ENCODE assay signal across 8 cellular contexts in the genomic region with DNA sequence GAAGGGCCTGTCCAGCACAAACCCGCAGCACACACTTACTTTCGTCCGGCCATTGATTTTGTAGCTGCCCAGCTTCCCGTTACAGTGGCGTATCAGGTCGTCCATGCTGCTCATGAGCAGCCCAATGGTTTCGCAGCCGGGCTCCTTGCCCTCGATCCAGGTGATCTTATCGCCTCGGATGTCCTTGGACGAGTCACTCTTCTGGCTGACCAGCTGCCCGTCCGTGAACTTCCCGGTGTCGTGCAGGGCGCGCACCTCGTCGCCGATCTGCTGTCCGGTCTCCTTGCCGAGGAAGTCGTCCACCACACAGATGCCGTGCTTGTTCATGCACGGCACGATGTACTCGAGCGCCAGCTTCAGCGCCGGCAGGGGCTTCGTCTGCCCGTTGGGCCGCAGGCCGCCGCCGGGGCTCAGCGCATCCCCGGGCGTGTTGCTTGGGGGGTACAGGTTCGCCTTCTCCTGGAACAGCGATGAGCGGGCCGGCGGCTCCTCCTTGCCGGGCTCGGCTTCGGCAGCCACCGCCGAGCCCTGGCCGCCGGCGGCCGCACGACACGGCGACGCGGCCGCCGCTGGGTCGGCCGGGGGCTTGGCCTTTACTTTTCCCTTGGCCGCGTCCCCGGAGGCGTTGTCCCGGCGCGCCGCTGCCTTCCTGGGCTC. TPM values are rescaled to one million over a fixed set of nuclear protein-coding genes. Genes with fewer than 3 reads are reported as not detected.
DNase-seq lines count a peak whose midpoint lies in the region; ATAC-seq, FAIRE-seq and TF ChIP-seq lines count a peak whose summit lies in the region.

No MANE protein-coding gene starts in this region.

- in situ Hi-C loops in GM12878 (cut with MboI), result no loop called here

- intact Hi-C loops in GM12878 (cut with micrococcal nuclease; ENCODE audit: unreplicated experiment), result loop anchor here (5.0 kb wide), 1 partner anchor 91 kb away; no protein-coding TSS in a partner anchor

- no peak for TF ChIP-seq EP300 in GM12878 (IDR thresholded peaks at IDR 0.05; ENCODE audit: borderline replicate concordance in 1 of 2, control insufficient read depth in 1 of 2, low read depth in 2 of 2, low read length in 2 of 2)

- peak overlapping the region; percentile 78 for H3K4me2 ChIP-seq in GM12878 (ENCODE audit: control insufficient read depth, insufficient read depth)
- H3K4me2 ChIP-seq in skeletal muscle satellite cell (ENCODE audit: low read length), result peak overlapping the region; percentile 97

- ATAC-seq in GM19397 (IDR thresholded peaks at IDR 0.05; ENCODE audit: unreplicated experiment) (peak; percentile 13), HG03469 (IDR thresholded peaks at IDR 0.05; ENCODE audit: unreplicated experiment) (peak; percentile 5), GM12878 (peak; percentile 10)

- H3K4me1 ChIP-seq in GM12878 (ENCODE audit: control insufficient read depth, insufficient read depth, low read length), result no peaks in the 10 kb centered on the region
- H3K4me1 ChIP-seq in iPS-15b (ENCODE audit: control insufficient read depth, insufficient read depth, low read length), result peaks cover 2% of the 10 kb centered on the region
- peaks cover 34% of the 10 kb centered on the region for H3K4me1 ChIP-seq in skeletal muscle satellite cell (ENCODE audit: control insufficient read depth, insufficient read depth, low read length)

- no peaks in the 10 kb centered on the region for H3K9me3 ChIP-seq in GM12878 (replicated peaks; ENCODE audit: control insufficient read depth, insufficient read depth, low read length)
- no peaks in the 10 kb centered on the region for H3K9me3 ChIP-seq in iPS-15b (ENCODE audit: control insufficient read depth, insufficient read depth, low read length)
- H3K9me3 ChIP-seq in skeletal muscle satellite cell (replicated peaks; ENCODE audit: low read length), result no peaks in the 10 kb centered on the region

- DNase-seq in GM12878 (ENCODE audit: low read depth, low spot score) (no peak), kidney glomerular epithelial cell (lab: John Stamatoyannopoulos, UW) (no peak)

- POLR2A ChIA-PET in GM12878 (lab: Charles Lee), result interaction anchor here (0.9 to 1.4 kb wide), 3 partner anchors 10 to 440 kb away, joined by 3 to 5 read pairs (median 3); no protein-coding TSS in a partner anchor

- TF ChIP-seq RAD21 in GM12878 (IDR thresholded peaks at IDR 0.05; ENCODE audit: insufficient read depth, low read depth, low read length), result no peak

- H2AFZ ChIP-seq in GM12878 (ENCODE audit: control insufficient read depth, low read depth, low read length), result peak overlapping the region; percentile 81

- H3K27me3 ChIP-seq in GM12878 (replicated peaks in 1 of 2; ENCODE audit: control insufficient read depth in 2 of 2, insufficient read depth in 2 of 2, low read length in 1 of 2) (no peaks in the 10 kb centered on the region; a peak in 1 of 4 replicates), iPS-15b (ENCODE audit: control insufficient read depth, insufficient read depth, low read length) (peaks cover 59% of the 10 kb centered on the region), skeletal muscle satellite cell (ENCODE audit: control insufficient read depth, insufficient read depth, low read length) (no peaks in the 10 kb centered on the region)

- H4K20me1 ChIP-seq in GM12878 (ENCODE audit: control insufficient read depth, insufficient read depth), result peaks cover 7% of the 10 kb centered on the region; the same call in 1 of the 2 replicates

- no peaks in the 10 kb centered on the region for H3K9me3 Mint-ChIP-seq in T-helper 1 cell treated with Interleukin-12 subunit alpha and Interleukin-12 subunit beta and Interleukin-4 antibody, amounts not matched to agents 30 μg/mL and 1 μg/mL, for 36 hours

- under 1% methylated on average over 59 of the region's 71 CpGs for WGBS in GM12878 (ENCODE audit: insufficient coverage, insufficient replicate concordance, low lambda C conversion rate, missing lambda C conversion rate)

- H3K4me3 ChIP-seq in GM12878 (peak overlapping the region; percentile 92), iPS-15b (ENCODE audit: low read depth, low read length) (peak overlapping the region; percentile 61), skeletal muscle satellite cell (ENCODE audit: low read length) (peak overlapping the region; percentile 99)

- H3K36me3 ChIP-seq in GM12878 (ENCODE audit: control insufficient read depth in 2 of 2, insufficient read depth in 2 of 2, low read length in 1 of 2), result no peaks in the 10 kb centered on the region; a peak in 1 of 4 replicates
- no peaks in the 10 kb centered on the region for H3K36me3 ChIP-seq in iPS-15b (ENCODE audit: control insufficient read depth, insufficient read depth, low read length)
- H3K36me3 ChIP-seq in skeletal muscle satellite cell (ENCODE audit: insufficient read depth, low read length), result no peaks in the 10 kb centered on the region

- H3K4me1 Mint-ChIP-seq in T-helper 1 cell treated with Interleukin-12 subunit alpha and Interleukin-12 subunit beta and Interleukin-4 antibody, amounts not matched to agents 30 μg/mL and 1 μg/mL, for 36 hours (ENCODE audit: low read depth), result peaks cover 43% of the 10 kb centered on the region

- FAIRE-seq in GM12878 (lab: Jason Lieb, UNC), result no peak

- H3K9ac ChIP-seq in GM12878 (ENCODE audit: control insufficient read depth, insufficient read depth, low read length), result peak overlapping the region; percentile 75
- H3K9ac ChIP-seq in iPS-15b (ENCODE audit: low read depth, low read length), result no peak overlapping the region
- H3K9ac ChIP-seq in skeletal muscle satellite cell (ENCODE audit: low read depth, low read length), result peak overlapping the region; percentile 91

- peak overlapping the region; percentile 83 for H3K27ac Mint-ChIP-seq in T-helper 1 cell treated with Interleukin-12 subunit alpha and Interleukin-12 subunit beta and Interleukin-4 antibody, amounts not matched to agents 30 μg/mL and 1 μg/mL, for 36 hours

- peak overlapping the region; percentile 92 for H3K4me3 Mint-ChIP-seq in T-helper 1 cell treated with Interleukin-12 subunit alpha and Interleukin-12 subunit beta and Interleukin-4 antibody, amounts not matched to agents 30 μg/mL and 1 μg/mL, for 36 hours

- no peak for TF ChIP-seq POLR2A in GM12878 (IDR thresholded peaks at IDR 0.05; ENCODE audit: low read depth, low read length)

- H3K79me2 ChIP-seq in GM12878 (ENCODE audit: control insufficient read depth, insufficient read depth, low read length), result peaks cover 59% of the 10 kb centered on the region

- TF ChIP-seq CTCF in C4-2B (conservative IDR thresholded peaks at IDR 0.05) (no peak), GM12878 (IDR thresholded peaks at IDR 0.05 in 2 of 3, conservative IDR thresholded peaks at IDR 0.05 in 1 of 3; ENCODE audit: control insufficient read depth in 2 of 3, extremely low read depth in 1 of 3, insufficient read depth in 1 of 3, low read depth in 3 of 3, low read length in 3 of 3) (no peak)

- peaks cover 12% of the 10 kb centered on the region for H3K27me3 Mint-ChIP-seq in T-helper 1 cell treated with Interleukin-12 subunit alpha and Interleukin-12 subunit beta and Interleukin-4 antibody, amounts not matched to agents 30 μg/mL and 1 μg/mL, for 36 hours (ENCODE audit: low read depth)

- H3K27ac ChIP-seq in C4-2B (peak overlapping the region; percentile 92), GM12878 (ENCODE audit: control insufficient read depth, insufficient read depth) (peak overlapping the region; percentile 59)

- no TSS peak for BruUV-seq in GM12878 (replicated peaks; lab: Mats Ljungman, UMichigan)

- RAD21 ChIA-PET in GM12878 (lab: Charles Lee; ENCODE audit: unreplicated experiment), result interaction anchor here (1.0 to 3.1 kb wide), 4 partner anchors 9 to 111 kb away, joined by 3 to 13 read pairs (median 4); partner anchors contain the start of genes EXOC8 and SPRTN

- SMC1A ChIA-PET in GM12878 (lab: Charles Lee; ENCODE audit: uncharacterized antibody, unreplicated experiment), result interaction anchor here (0.7 to 3.0 kb wide), 8 partner anchors 41 to 134 kb away, joined by 3 to 10 read pairs (median 4); partner anchors contain the start of gene EXOC8

- CTCF ChIA-PET in GM12878 (lab: Yijun Ruan, JAX), result interaction anchor here (0.9 to 1.8 kb wide), 7 partner anchors 11 to 127 kb away, joined by 3 to 7 read pairs (median 4); no protein-coding TSS in a partner anchor

- H3K36me3 Mint-ChIP-seq in T-helper 1 cell treated with Interleukin-12 subunit alpha and Interleukin-12 subunit beta and Interleukin-4 antibody, amounts not matched to agents 30 μg/mL and 1 μg/mL, for 36 hours (ENCODE audit: low read depth), result peaks cover 21% of the 10 kb centered on the region

TF ChIP-seq in GM12878, 131 proteins besides CTCF, POLR2A, EP300 and RAD21 (continues in another document):
- TF ChIP-seq SIN3A (IDR thresholded peaks at IDR 0.05; ENCODE audit: low read depth, low read length) (0 out of 2 replicates have a peak, but pooled peaks have one; percentile 23), MYC (IDR thresholded peaks at IDR 0.05; ENCODE audit: insufficient read depth, insufficient read length, insufficient replicate concordance, low read length, severe bottlenecking) (peak; percentile 19), BACH1 (IDR thresholded peaks at IDR 0.05; ENCODE audit: borderline replicate concordance) (peak; percentile 26; the same call in 1 of the 2 replicates), HDAC6 (IDR thresholded peaks at IDR 0.05; ENCODE audit: unreplicated experiment) (peak; percentile 13), GATAD2B (conservative IDR thresholded peaks at IDR 0.05; ENCODE audit: low read depth) (no peak; the same call in 1 of the 2 replicates)

RNA-seq across cellular contexts. Expression of gene EGLN1, which starts 1.0 kb away (rescaled TPM):
- 35.9 and 39.7 TPM in 2 replicates for total RNA-seq in GM12878 (2013; cell fraction: nucleolus; rRNA removed)
- 7.9 and 9.9 TPM in 2 replicates for total RNA-seq in GM12878 (2014; rRNA removed)
- 12.8 and 14.7 TPM in 2 replicates for total RNA-seq in GM12878 (2014; rRNA removed; fragmentation: Illumina TruSeq; extraction: Trizol)
- 9.2 and 10.5 TPM in 2 replicates for total RNA-seq in GM12878 (2021)
- polyA plus RNA-seq in GM12878 (2011; ENCODE audit: low read depth), result 10.1 TPM
- 46.6 and 88.5 TPM in 2 replicates for polyA plus RNA-seq in GM12878 (2011; rRNA removed)
- polyA plus RNA-seq in GM12878 (2011; cell fraction: cytosol; rRNA removed), result 11.0 and 14.0 TPM in 2 replicates
- polyA plus RNA-seq in GM12878 (2011; cell fraction: nucleus; rRNA removed), result 9.6 and 10.5 TPM in 2 replicates
- 24.3 and 32.6 TPM in 2 replicates for polyA plus RNA-seq in GM12878 (2012)
- 15.8 and 15.9 TPM in 2 replicates for polyA plus RNA-seq in GM12878 (2014; fragmentation: Illumina TruSeq; extraction: Trizol)
- 1 to 10 TPM; 2.4 to 3.0 TPM for polyA plus RNA-seq in GM12878 (2014; fragmentation: Nextera tagmentation; extraction: Ambion mirVana)
- 8.8 and 9.8 TPM in 2 replicates for polyA plus RNA-seq in GM12878 (2014; rRNA removed)
- polyA plus RNA-seq in GM12878 (2016; fragmentation: Nextera tagmentation; extraction: Ambion mirVana), result 1 to 10 TPM; 3.1 to 8.6 TPM
- polyA minus RNA-seq in GM12878 (2011; rRNA and poly(A)+ RNA removed), result 31.5 and 48.0 TPM in 2 replicates
- polyA minus RNA-seq in GM12878 (2011; cell fraction: cytosol; rRNA and poly(A)+ RNA removed), result 12.8 and 18.7 TPM in 2 replicates
- 12.1 and 18.6 TPM in 2 replicates for polyA minus RNA-seq in GM12878 (2011; cell fraction: nucleus; rRNA and poly(A)+ RNA removed)
- 50.7 and 62.3 TPM in 2 replicates for total RNA-seq in skeletal muscle satellite cell (2012; rRNA removed)
